Comparison of ENCODE assay signal across 8 cellular contexts in genomic region chr14:70655110-70655826, GRCh38. TPM values are rescaled to one million over a fixed set of nuclear protein-coding genes. Genes with fewer than 3 reads are reported as not detected.
DNase-seq lines count a peak whose midpoint lies in the region; ATAC-seq, FAIRE-seq and TF ChIP-seq lines count a peak whose summit lies in the region.

No MANE protein-coding gene starts in this region.

- ATAC-seq in GM21528 (IDR thresholded peaks at IDR 0.05; ENCODE audit: low FRiP score, unreplicated experiment) = peak; percentile 62
- peak; percentile 88 for ATAC-seq in memory B cell (ENCODE audit: low read depth)

- H3K27ac Mint-ChIP-seq in memory B cell = peak overlapping the region; percentile 96

- no peaks in the 10 kb centered on the region for H3K9me3 ChIP-seq in KOPT-K1 (ENCODE audit: insufficient read depth, low read length, poor library complexity, severe bottlenecking)
- H3K9me3 ChIP-seq in kidney (ENCODE audit: control insufficient read depth in 1 of 2, low read length in 2 of 2) = no peaks in the 10 kb centered on the region

- peak overlapping the region; percentile 91 for H3K27ac ChIP-seq in KOPT-K1 (ENCODE audit: low read depth, low read length, poor library complexity, severe bottlenecking)
- no peak overlapping the region for H3K27ac ChIP-seq in kidney (ENCODE audit: low read depth in 2 of 2, low read length in 2 of 2)

- DNase-seq in Daoy (ENCODE audit: low read depth) (peak; percentile 42), activated T-cell treated with anti-CD3 and anti-CD28 coated beads for 24 hours (ENCODE audit: low read depth) (peak; percentile 56), memory B cell (ENCODE audit: low spot score in 2 of 2) (peak; percentile 44 to 71), foreskin melanocyte (no peak), kidney (no peak), dedifferentiated amniotic fluid mesenchymal stem cell (ENCODE audit: extremely low spot score) (no peak)

- H3K9me3 Mint-ChIP-seq in memory B cell = no peaks in the 10 kb centered on the region

- peaks cover 54% of the 10 kb centered on the region for H3K4me1 Mint-ChIP-seq in memory B cell

- H3K4me3 ChIP-seq in kidney (ENCODE audit: low read length in 2 of 2) = no peak overlapping the region

- H3K9ac ChIP-seq in kidney (ENCODE audit: low read length in 2 of 2) = no peak overlapping the region

- H3K36me3 ChIP-seq in KOPT-K1 (ENCODE audit: insufficient read depth, low read length) (no peaks in the 10 kb centered on the region), kidney (ENCODE audit: control insufficient read depth in 1 of 2, insufficient read depth in 2 of 2, low read length in 2 of 2) (no peaks in the 10 kb centered on the region)

- H3K36me3 Mint-ChIP-seq in memory B cell = peaks cover 10% of the 10 kb centered on the region

- no peaks in the 10 kb centered on the region for H3K27me3 Mint-ChIP-seq in memory B cell

- no peaks in the 10 kb centered on the region for H3K4me1 ChIP-seq in kidney (ENCODE audit: control insufficient read depth in 1 of 2, insufficient read depth in 1 of 2, low read depth in 1 of 2, low read length in 2 of 2)

- intact Hi-C loops in kidney (cut with DNase I) = no loop called here

- H3K4me3 Mint-ChIP-seq in memory B cell = peak overlapping the region; percentile 70

- no peak for FAIRE-seq in kidney (lab: Jason Lieb, UNC)

- TF ChIP-seq CTCF in kidney (IDR thresholded peaks at IDR 0.05; ENCODE audit: borderline replicate concordance, extremely low read depth, insufficient read depth) = no peak

RNA-seq across cellular contexts. Expression of gene TTC9, which starts 13.6 kb away (rescaled TPM):
- 2.6 and 3.1 TPM in 2 replicates for total RNA-seq in Daoy (2014; rRNA removed; shearing (Covaris generic))
- total RNA-seq in kidney = 5.2 TPM
- polyA plus RNA-seq in kidney (ENCODE audit: insufficient read depth, low read depth, low replicate concordance) = 2.6 TPM

RNA-seq across cellular contexts. Expression of gene MED6, which starts 54.8 kb away (rescaled TPM):
- 44.6 and 60.6 TPM in 2 replicates for total RNA-seq in Daoy (2014; rRNA removed; shearing (Covaris generic))
- 33.0 TPM for total RNA-seq in kidney
- 12.2 TPM for polyA plus RNA-seq in kidney (ENCODE audit: insufficient read depth, low read depth, low replicate concordance)

Comparison
In these comparisons a context has a peak if more than half of its experiments do, and no peak if none do; other contexts are left out.
1. DNase-seq: peak in Daoy (single experiment), activated T-cell treated with anti-CD3 and anti-CD28 coated beads for 24 hours (single experiment) and memory B cell (2 of 2); none in foreskin melanocyte (single experiment), kidney (single experiment) and dedifferentiated amniotic fluid mesenchymal stem cell (single experiment).